9 cellular contexts compared by ENCODE assay signal in the genomic region with DNA sequence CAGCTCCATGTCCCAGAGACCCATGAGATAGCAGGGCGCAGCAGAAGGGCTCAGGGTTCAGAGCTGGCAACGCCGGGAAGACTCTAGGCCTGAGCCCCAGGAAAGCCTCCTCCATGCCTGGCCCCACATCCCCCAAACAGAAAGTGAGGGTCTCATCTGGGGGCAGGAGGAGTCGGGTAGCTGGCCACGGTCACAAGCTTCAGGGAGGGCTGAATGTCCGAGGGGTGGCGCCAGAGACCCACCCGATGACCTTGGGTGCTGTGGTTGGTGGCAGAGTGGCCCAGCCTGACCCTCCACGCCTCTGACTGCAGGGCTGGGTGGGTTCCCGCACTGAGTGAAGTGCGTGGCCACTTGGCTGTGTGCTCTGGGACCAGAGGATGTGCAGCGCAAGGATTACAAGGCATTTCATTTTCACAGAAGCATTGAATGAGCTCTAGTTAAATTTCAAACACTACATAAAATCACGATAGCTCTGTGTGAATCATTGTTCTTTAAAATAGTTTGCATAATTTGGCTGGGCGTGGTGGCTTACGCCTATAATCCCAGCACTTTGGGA. TPM values are rescaled to one million over a fixed set of nuclear protein-coding genes. Genes with fewer than 3 reads are reported as not detected.
DNase-seq lines count a peak whose midpoint lies in the region; ATAC-seq and TF ChIP-seq lines count a peak whose summit lies in the region.
"Had no signal": no experiment of that assay in that cellular context is flagged by ENCODE, and none has a peak within 500 bp of the region (broad histone marks: within the 10 kb centered on the region; RNA-seq: fewer than 3 reads in every experiment).

No MANE protein-coding gene starts in this region.

- no peaks in the 10 kb centered on the region for H3K36me3 ChIP-seq in BLaER1
- H3K36me3 ChIP-seq in prostate gland = no peaks in the 10 kb centered on the region

- H4K20me1 ChIP-seq in BLaER1 = peaks cover 13% of the 10 kb centered on the region

- TF ChIP-seq POLR2A in prostate gland (IDR thresholded peaks at IDR 0.05) = no peak

- no peaks in the 10 kb centered on the region for H3K9me3 ChIP-seq in BLaER1
- no peaks in the 10 kb centered on the region for H3K9me3 ChIP-seq in prostate gland
- H3K9me3 ChIP-seq: SJSA1 had no signal

- ATAC-seq in GM21529 (IDR thresholded peaks at IDR 0.05; ENCODE audit: unreplicated experiment) (no peak), HG03175 (IDR thresholded peaks at IDR 0.05; ENCODE audit: unreplicated experiment) (no peak)

- no peak overlapping the region for H3K4me2 ChIP-seq in BLaER1

- peak; percentile 76 for DNase-seq in GM20000 (ENCODE audit: low spot score)
- DNase-seq in glomerular visceral epithelial cell (ENCODE audit: extremely low spot score) = peak; percentile 35
- DNase-seq in prostate gland (ENCODE audit: low spot score) = no peak
- DNase-seq in mesenteric fat pad (ENCODE audit: low spot score) = no peak

- H3K4me1 ChIP-seq in BLaER1 (peaks cover 52% of the 10 kb centered on the region), prostate gland (replicated peaks) (no peaks in the 10 kb centered on the region)

- WGBS in prostate gland = 41% methylated on average over 15 of the region's 15 CpGs

- intact Hi-C loops in prostate gland (cut with DNase I) = loop anchor here (5.0 kb wide), 1 partner anchor 156 kb away; the partner anchor contains the start of gene TMEM141

- no peak overlapping the region for H3K9ac ChIP-seq in BLaER1

- TF ChIP-seq CTCF in GM20000 (IDR thresholded peaks at IDR 0.05; ENCODE audit: extremely low read depth, missing control alignments) (peak; percentile 69), VCaP (conservative IDR thresholded peaks at IDR 0.05) (peak; percentile 36), prostate gland (IDR thresholded peaks at IDR 0.05) (peak in 3 of 4 experiments; percentile 34 to 48 (median 34))

- no peaks in the 10 kb centered on the region for H3K27me3 ChIP-seq in BLaER1
- no peaks in the 10 kb centered on the region for H3K27me3 ChIP-seq in prostate gland (replicated peaks; ENCODE audit: insufficient read depth)
- H3K27me3 ChIP-seq: SJSA1 had no signal

- H3K4me3 ChIP-seq in BLaER1 (no peak overlapping the region), prostate gland (no peak overlapping the region)
- H3K4me3 ChIP-seq: SJSA1 had no signal

- peak overlapping the region; percentile 19; the same call in 1 of the 2 replicates for H3K27ac ChIP-seq in BLaER1
- peak overlapping the region; percentile 97; the same call in 1 of the 2 replicates for H3K27ac ChIP-seq in VCaP
- H3K27ac ChIP-seq in prostate gland = no peak overlapping the region
- H3K27ac ChIP-seq: SJSA1 had no signal

RNA-seq across cellular contexts. Expression of gene C8G, which starts 3.0 kb away (rescaled TPM):
- total RNA-seq in prostate gland (not detected), mesenteric fat pad (not detected)
- total RNA-seq: SJSA1 had no signal

RNA-seq across cellular contexts. Expression of gene FBXW5, which starts 3.5 kb away (rescaled TPM):
- total RNA-seq in prostate gland = 100 to 1,000 TPM; 199 to 304 TPM
- 95.2 TPM for total RNA-seq in mesenteric fat pad

RNA-seq across cellular contexts. Expression of gene LCN12, which starts 4.0 kb away (rescaled TPM):
- total RNA-seq in prostate gland = 10 to 100 TPM in 1 of 2 donors, 1 to 10 TPM in 1; 4.1 to 13.7 TPM
- total RNA-seq in mesenteric fat pad = not detected
- total RNA-seq: SJSA1 had no signal

RNA-seq across cellular contexts. Expression of gene PTGDS, which starts 29.3 kb away (rescaled TPM):
- 1,000 to 10,000 TPM in 1 of 2 donors, 10 to 100 TPM in 1; 59.4 to 5,242 TPM for total RNA-seq in prostate gland
- 249 TPM for total RNA-seq in mesenteric fat pad
- total RNA-seq: SJSA1 had no signal

RNA-seq across cellular contexts. Expression of gene LCNL1, which starts 34.8 kb away (rescaled TPM):
- total RNA-seq in prostate gland (10 to 100 TPM in 1 of 2 donors, under 1 TPM in 1; 0.41 to 22.5 TPM), mesenteric fat pad (0.71 TPM)
- total RNA-seq: SJSA1 had no signal

Comparison
In these comparisons a context has a peak if more than half of its experiments do, and no peak if none do; other contexts are left out.
1. H3K27ac ChIP-seq: peak in BLaER1 (single experiment) and VCaP (single experiment); none in prostate gland (0 of 2).
2. DNase-seq: peak in GM20000 (single experiment) and glomerular visceral epithelial cell (single experiment); none in prostate gland (single experiment) and mesenteric fat pad (single experiment).
3. Peak in every context shown above with its lines, with median percentiles within 50 percentile points of each other: CTCF ChIP-seq.